ENCODE assay signal across 35 cellular contexts in genomic region chr6:33723576-33724085, GRCh38. TPM values are rescaled to one million over a fixed set of nuclear protein-coding genes. Genes with fewer than 3 reads are reported as not detected.
DNase-seq lines count a peak whose midpoint lies in the region; ATAC-seq and TF ChIP-seq lines count a peak whose summit lies in the region.
"Had no signal": no experiment of that assay in that cellular context is flagged by ENCODE, and none has a peak within 500 bp of the region (broad histone marks: within the 10 kb centered on the region; RNA-seq: fewer than 3 reads in every experiment).

No MANE protein-coding gene starts in this region.

- H3K9me3 Mint-ChIP-seq in CD4-positive, alpha-beta T cell, result no peaks in the 10 kb centered on the region
- H3K9me3 Mint-ChIP-seq in T-cell, result no peaks in the 10 kb centered on the region
- H3K9me3 Mint-ChIP-seq in activated T-helper 2 cell treated with anti-CD3 and anti-CD28 coated beads, Interferon-gamma antibody, Interleukin-2, Interleukin-4, amounts not matched to agents 10 μg/mL and 5 μg/mL and 100 μg/mL, durations not matched to agents 14 hours and 24 hours and 36 hours, result no peaks in the 10 kb centered on the region

- H3K4me1 ChIP-seq in sigmoid colon, result peaks cover 0 to 20% (median 6%) of the 10 kb centered on the region in 4 donors

- no peak for TF ChIP-seq EP300 in sigmoid colon (IDR thresholded peaks at IDR 0.05)

- DNase-seq in CD4-positive, alpha-beta T cell, result no peak
- no peak for DNase-seq in T-cell
- no peak for DNase-seq in sigmoid colon
- DNase-seq in HUDEP-2 (lab: John Stamatoyannopoulos, UW; ENCODE audit: unreplicated experiment in 76 of 76), result no peak
- no peak for DNase-seq in activated T-helper 2 cell treated with anti-CD3 and anti-CD28 coated beads, Interferon-gamma antibody, Interleukin-2, Interleukin-4, amounts not matched to agents 10 μg/mL and 5 μg/mL and 100 μg/mL, durations not matched to agents 14 hours and 24 hours and 36 hours (ENCODE audit: low spot score)
- DNase-seq: activated CD4-positive, alpha-beta T cell treated with anti-CD3 and anti-CD28 coated beads, Interleukin-2, amount 50 U/mL, for 4 hours; activated naive CD4-positive, alpha-beta T cell treated with Interleukin-2 at 50 U/mL for 16 hours; amniotic stem cell; Calu3; DMS79; effector memory CD4-positive, alpha-beta T cell; GDM1; hypothalamus; KG1; mesendoderm; MM.1S; NCI-H1105 treated with DMSO at 0.1 percent for 48 hours; NCI-H2029; NCI-H226; NCI-H526 treated with DMSO at 0.1 percent for 48 hours; NK-92 treated with Interleukin-12 subunit alpha and Interleukin-12 subunit beta, amount 100 ng/mL, for 24 hours; PC-9; stimulated activated CD4-positive, alpha-beta T cell treated with anti-CD3 and anti-CD28 coated beads, Interleukin-4, amount 100 ng/mL, for 4 hours; T-helper 2 cell; trophoblast cell had no signal

- peak overlapping the region; percentile 70 for H3K27ac Mint-ChIP-seq in CD4-positive, alpha-beta T cell
- H3K27ac Mint-ChIP-seq in T-cell, result peak overlapping the region; percentile 77 to 83
- H3K27ac Mint-ChIP-seq in activated T-helper 2 cell treated with anti-CD3 and anti-CD28 coated beads, Interferon-gamma antibody, Interleukin-2, Interleukin-4, amounts not matched to agents 10 μg/mL and 5 μg/mL and 100 μg/mL, durations not matched to agents 14 hours and 24 hours and 36 hours, result no peak overlapping the region
- H3K27ac Mint-ChIP-seq: CD14-positive monocyte had no signal

- TF ChIP-seq CTCF in CD4-positive, alpha-beta T cell (IDR thresholded peaks at IDR 0.05), result no peak
- TF ChIP-seq CTCF in sigmoid colon (IDR thresholded peaks at IDR 0.05), result no peak

- H3K36me3 ChIP-seq in sigmoid colon, result peaks cover 0 to 21% (median 7%) of the 10 kb centered on the region in 4 donors
- H3K36me3 ChIP-seq: breast epithelium had no signal

- no peak for ATAC-seq in CD4-positive, alpha-beta T cell (ENCODE audit: poor library complexity)
- no peak for ATAC-seq in T-cell (replicated peaks in 1 of 4)
- ATAC-seq in GM21619 (IDR thresholded peaks at IDR 0.05; ENCODE audit: unreplicated experiment), result no peak
- ATAC-seq: activated CD4-positive, CD25-positive, alpha-beta regulatory T cell treated with anti-CD3 and anti-CD28 coated beads, Interleukin-2, amount 50 U/mL, for 24 hours; Right ventricle myocardium inferior; SK-N-SH treated with all-trans-retinoic acid at 6 μM for 48 hours had no signal

- intact Hi-C loops in CD4-positive, alpha-beta T cell (cut with DNase I, micrococcal nuclease), result no loop called here
- intact Hi-C loops in sigmoid colon (cut with DNase I), result no loop called here
- intact Hi-C loops in activated T-helper 2 cell treated with anti-CD3 and anti-CD28 coated beads, Interferon-gamma antibody, Interleukin-2, Interleukin-4, amounts not matched to agents 10 μg/mL and 5 μg/mL and 100 μg/mL, durations not matched to agents 14 hours and 24 hours and 36 hours (cut with micrococcal nuclease), result loop anchor here (5.0 kb wide), 1 partner anchor 39 kb away; no protein-coding TSS in a partner anchor

- H3K27me3 ChIP-seq in CD4-positive, alpha-beta T cell (ENCODE audit: control insufficient read depth, insufficient read depth, low read length), result no peaks in the 10 kb centered on the region
- H3K27me3 ChIP-seq in layer of hippocampus (ENCODE audit: control insufficient read depth, insufficient read depth, low read length), result no peaks in the 10 kb centered on the region
- H3K27me3 ChIP-seq in sigmoid colon, result no peaks in the 10 kb centered on the region
- H3K27me3 ChIP-seq: breast epithelium had no signal

- no peak overlapping the region for H3K4me3 ChIP-seq in sigmoid colon
- H3K4me3 ChIP-seq: breast epithelium, coronary artery, PC-9 had no signal

- no peak overlapping the region for H3K4me3 Mint-ChIP-seq in CD4-positive, alpha-beta T cell
- H3K4me3 Mint-ChIP-seq in T-cell, result peak overlapping the region in 2 of 3 donors; percentile 28 to 60
- no peak overlapping the region for H3K4me3 Mint-ChIP-seq in activated T-helper 2 cell treated with anti-CD3 and anti-CD28 coated beads, Interferon-gamma antibody, Interleukin-2, Interleukin-4, amounts not matched to agents 10 μg/mL and 5 μg/mL and 100 μg/mL, durations not matched to agents 14 hours and 24 hours and 36 hours (ENCODE audit: low read depth)
- H3K4me3 Mint-ChIP-seq: CD14-positive monocyte had no signal

- no peaks in the 10 kb centered on the region for H3K36me3 Mint-ChIP-seq in CD4-positive, alpha-beta T cell (ENCODE audit: low read depth)
- no peaks in the 10 kb centered on the region for H3K36me3 Mint-ChIP-seq in T-cell
- H3K36me3 Mint-ChIP-seq in activated T-helper 2 cell treated with anti-CD3 and anti-CD28 coated beads, Interferon-gamma antibody, Interleukin-2, Interleukin-4, amounts not matched to agents 10 μg/mL and 5 μg/mL and 100 μg/mL, durations not matched to agents 14 hours and 24 hours and 36 hours (ENCODE audit: low read depth), result no peaks in the 10 kb centered on the region
- H3K36me3 Mint-ChIP-seq: CD14-positive monocyte had no signal

- no peak for TF ChIP-seq POLR2A in sigmoid colon (IDR thresholded peaks at IDR 0.05)

- peaks cover 27% of the 10 kb centered on the region for H3K4me1 Mint-ChIP-seq in CD4-positive, alpha-beta T cell (ENCODE audit: low read depth)
- peaks cover 19 to 29% (median 22%) of the 10 kb centered on the region in 3 donors for H3K4me1 Mint-ChIP-seq in T-cell
- H3K4me1 Mint-ChIP-seq in activated T-helper 2 cell treated with anti-CD3 and anti-CD28 coated beads, Interferon-gamma antibody, Interleukin-2, Interleukin-4, amounts not matched to agents 10 μg/mL and 5 μg/mL and 100 μg/mL, durations not matched to agents 14 hours and 24 hours and 36 hours (ENCODE audit: low read depth), result peaks cover 2% of the 10 kb centered on the region
- H3K4me1 Mint-ChIP-seq: CD14-positive monocyte had no signal

- no peak overlapping the region for H3K27ac ChIP-seq in CD4-positive, alpha-beta T cell (ENCODE audit: low read depth, low read length)
- peak overlapping the region; percentile 30 for H3K27ac ChIP-seq in layer of hippocampus (ENCODE audit: low read depth, low read length)
- H3K27ac ChIP-seq in sigmoid colon, result peak overlapping the region in 3 of 4 donors; percentile 23 to 73 (median 39)
- H3K27ac ChIP-seq: breast epithelium, coronary artery, epithelial cell of prostate, PC-9 had no signal

- peaks cover 4% of the 10 kb centered on the region for H3K27me3 Mint-ChIP-seq in CD4-positive, alpha-beta T cell
- peaks cover 0 to 24% of the 10 kb centered on the region in 2 donors for H3K27me3 Mint-ChIP-seq in T-cell
- H3K27me3 Mint-ChIP-seq in activated T-helper 2 cell treated with anti-CD3 and anti-CD28 coated beads, Interferon-gamma antibody, Interleukin-2, Interleukin-4, amounts not matched to agents 10 μg/mL and 5 μg/mL and 100 μg/mL, durations not matched to agents 14 hours and 24 hours and 36 hours (ENCODE audit: low read depth), result peaks cover 39% of the 10 kb centered on the region

- CTCF ChIA-PET in CD4-positive, alpha-beta T cell (lab: Charles Lee), result interaction anchor here (1.7 kb wide), 1 partner anchor 12 kb away, joined by 7 read pairs; the partner anchor contains the start of gene UQCC2
- CTCF ChIA-PET in T-cell (lab: Charles Lee), result interaction anchor here in 1 of 2 donors (0.7 to 1.1 kb wide), 2 partner anchors 12 kb away, joined by 3 to 5 read pairs; partner anchors contain the start of gene UQCC2

- WGBS in sigmoid colon, 2 donors, result 92 to 94% methylated on average over 1 of the region's 1 CpG

- POLR2A ChIA-PET in CD4-positive, alpha-beta T cell (lab: Charles Lee), result interaction anchor here (1.0 to 1.3 kb wide), 3 partner anchors 12 to 1392 kb away, joined by 3 to 4 read pairs (median 3); partner anchors contain the start of gene UQCC2
- POLR2A ChIA-PET in T-cell (lab: Charles Lee), result no interaction called here

- H3K9me3 ChIP-seq in CD4-positive, alpha-beta T cell (ENCODE audit: control insufficient read depth, low read length), result no peaks in the 10 kb centered on the region
- H3K9me3 ChIP-seq in sigmoid colon, result no peaks in the 10 kb centered on the region
- H3K9me3 ChIP-seq: breast epithelium had no signal

RNA-seq across cellular contexts. Expression of gene UQCC2, which starts 12.1 kb away (rescaled TPM):
- 1 to 10 TPM; 8.7 to 9.3 TPM for total RNA-seq in CD4-positive, alpha-beta T cell
- total RNA-seq in T-cell (10 to 100 TPM; 17.2 to 36.2 (median 32.7) TPM), sigmoid colon (10 to 100 TPM in 3 of 4 donors, 1 to 10 TPM in 1; 9.5 to 34.9 (median 28.7) TPM)
- 10 to 100 TPM; 52.3 to 90.9 (median 56.3) TPM for polyA plus RNA-seq in sigmoid colon
- total RNA-seq in activated T-helper 2 cell treated with anti-CD3 and anti-CD28 coated beads, Interferon-gamma antibody, Interleukin-2, Interleukin-4, amounts not matched to agents 10 μg/mL and 5 μg/mL and 100 μg/mL, durations not matched to agents 14 hours and 24 hours and 36 hours, result 136 and 137 TPM in 2 replicates

RNA-seq across cellular contexts. Expression of gene IP6K3, which starts 23.1 kb away (rescaled TPM):
- not detected for total RNA-seq in CD4-positive, alpha-beta T cell
- not detected for total RNA-seq in T-cell
- total RNA-seq in sigmoid colon, result 10 to 100 TPM in 1 of 4 donors, 1 to 10 TPM in 3; 4.9 to 10.3 (median 6.4) TPM
- 1 to 10 TPM in 1 of 3 donors, under 1 TPM in 2; 0.46 to 1.1 (median 0.60) TPM for polyA plus RNA-seq in sigmoid colon
- total RNA-seq in activated T-helper 2 cell treated with anti-CD3 and anti-CD28 coated beads, Interferon-gamma antibody, Interleukin-2, Interleukin-4, amounts not matched to agents 10 μg/mL and 5 μg/mL and 100 μg/mL, durations not matched to agents 14 hours and 24 hours and 36 hours, result not detected in 2 replicates
- total RNA-seq: Calu3, glomerular endothelial cell, PC-9 had no signal
- polyA plus RNA-seq: CD14-positive monocyte had no signal

Comparison
In these comparisons a context has a peak if more than half of its experiments do, and no peak if none do; other contexts are left out.
1. H3K4me3 Mint-ChIP-seq: peak in T-cell (2 of 3); none in CD4-positive, alpha-beta T cell (single experiment) and activated T-helper 2 cell treated with anti-CD3 and anti-CD28 coated beads, Interferon-gamma antibody, Interleukin-2, Interleukin-4, amounts not matched to agents 10 μg/mL and 5 μg/mL and 100 μg/mL, durations not matched to agents 14 hours and 24 hours and 36 hours (single experiment).